8 cellular contexts compared by ENCODE assay signal in the genomic region with DNA sequence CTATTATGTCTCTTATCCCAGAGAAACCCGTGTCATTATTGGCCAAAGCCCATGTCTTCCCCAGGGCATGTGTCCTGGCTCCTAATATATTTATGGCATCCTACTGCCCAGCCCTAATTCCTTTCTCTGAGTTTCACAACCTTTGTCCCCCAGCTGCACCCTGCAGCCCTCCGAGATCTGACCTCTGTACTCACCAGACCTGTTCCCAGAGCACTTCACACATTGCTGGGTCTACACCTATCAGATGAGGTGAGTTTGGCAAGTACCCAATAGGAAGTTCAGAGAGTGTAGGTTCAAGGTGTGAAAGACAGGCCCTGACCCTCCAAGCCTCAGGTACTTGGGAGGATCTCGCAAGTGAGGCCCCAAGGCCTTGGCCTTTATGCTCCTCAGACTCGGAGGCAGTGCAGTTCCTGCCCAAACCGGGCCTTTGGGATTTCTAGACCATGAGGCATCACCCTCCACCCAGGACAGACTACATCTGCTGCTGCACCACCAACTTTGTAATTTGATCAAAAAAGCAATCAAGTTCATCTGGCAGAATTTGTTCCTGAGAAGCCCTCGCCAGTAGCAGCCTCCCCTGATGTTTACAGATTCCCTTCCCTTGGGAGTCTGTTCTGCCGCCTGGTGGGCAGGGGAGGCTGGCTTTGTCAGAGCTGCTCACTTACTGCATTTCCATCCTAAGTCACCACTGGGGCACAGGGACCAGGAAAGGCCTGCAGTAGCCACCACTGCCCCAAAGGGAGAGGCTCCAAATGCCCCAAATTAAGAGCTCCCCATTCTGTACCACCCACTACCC. TPM values are rescaled to one million over a fixed set of nuclear protein-coding genes. Genes with fewer than 3 reads are reported as not detected.
DNase-seq lines count a peak whose midpoint lies in the region; ATAC-seq, FAIRE-seq and TF ChIP-seq lines count a peak whose summit lies in the region.

No MANE protein-coding gene starts in this region.

- no peak for TF ChIP-seq CTCF in activated CD8-positive, alpha-beta T cell treated with anti-CD3 and anti-CD28 coated beads for 36 hours (IDR thresholded peaks at IDR 0.05)
- peak; percentile 18 for TF ChIP-seq CTCF in foreskin keratinocyte (conservative IDR thresholded peaks at IDR 0.05)
- TF ChIP-seq CTCF in D721Med (IDR thresholded peaks at IDR 0.05; ENCODE audit: insufficient read depth, missing control alignments): no peak

- H3K4me1 ChIP-seq in foreskin keratinocyte: peaks cover 13% of the 10 kb centered on the region

- no peaks in the 10 kb centered on the region for H3K27me3 ChIP-seq in foreskin keratinocyte

- no peak for DNase-seq in T-helper 2 cell treated with Interferon-gamma antibody and Interleukin-4, amounts not matched to agents 5 μg/mL and 100 μg/mL, for 36 hours (ENCODE audit: low spot score)
- no peak for DNase-seq in T-helper 2 cell
- no peak for DNase-seq in activated CD8-positive, alpha-beta T cell treated with anti-CD3 and anti-CD28 coated beads for 36 hours
- no peak for DNase-seq in foreskin keratinocyte
- DNase-seq in stimulated activated naive CD8-positive, alpha-beta T cell treated with anti-CD3 and anti-CD28 coated beads, Interleukin-15, amount 100 ng/mL, for 72 hours: no peak
- DNase-seq in NCI-H82 treated with DMSO at 0.1 percent for 48 hours (lab: John Stamatoyannopoulos, UW; ENCODE audit: unreplicated experiment): no peak
- DNase-seq in D721Med (ENCODE audit: insufficient read length, low spot score): no peak
- no peak for DNase-seq in dedifferentiated amniotic fluid mesenchymal stem cell (ENCODE audit: extremely low spot score)

- H3K27ac ChIP-seq in foreskin keratinocyte: no peak overlapping the region

- POLR2A ChIA-PET in activated CD8-positive, alpha-beta T cell treated with anti-CD3 and anti-CD28 coated beads for 36 hours (lab: Charles Lee): interaction anchor here (0.8 to 1.0 kb wide), 2 partner anchors 12 to 25 kb away, joined by 3 read pairs; no protein-coding TSS in a partner anchor

- peak overlapping the region; percentile 86 for H3K4me3 Mint-ChIP-seq in T-helper 2 cell treated with Interferon-gamma antibody and Interleukin-4, amounts not matched to agents 5 μg/mL and 100 μg/mL, for 36 hours
- peak overlapping the region; percentile 76 for H3K4me3 Mint-ChIP-seq in activated CD8-positive, alpha-beta T cell treated with anti-CD3 and anti-CD28 coated beads for 36 hours
- H3K4me3 Mint-ChIP-seq in stimulated activated naive CD8-positive, alpha-beta T cell treated with anti-CD3 and anti-CD28 coated beads, Interleukin-15, amount 100 ng/mL, for 72 hours: peak overlapping the region; percentile 8 to 9

- H3K36me3 Mint-ChIP-seq in T-helper 2 cell treated with Interferon-gamma antibody and Interleukin-4, amounts not matched to agents 5 μg/mL and 100 μg/mL, for 36 hours (ENCODE audit: low read depth): peaks cover 44% of the 10 kb centered on the region
- peaks cover 11% of the 10 kb centered on the region for H3K36me3 Mint-ChIP-seq in activated CD8-positive, alpha-beta T cell treated with anti-CD3 and anti-CD28 coated beads for 36 hours (ENCODE audit: low read depth)

- no peak for ATAC-seq in activated CD8-positive, alpha-beta T cell treated with anti-CD3 and anti-CD28 coated beads for 36 hours
- no peak for ATAC-seq in foreskin keratinocyte
- ATAC-seq in stimulated activated naive CD8-positive, alpha-beta T cell treated with anti-CD3 and anti-CD28 coated beads, Interleukin-15, amount 100 ng/mL, for 72 hours: no peak

- CTCF ChIA-PET in activated CD8-positive, alpha-beta T cell treated with anti-CD3 and anti-CD28 coated beads for 36 hours (lab: Charles Lee): interaction anchor here (0.7 to 1.3 kb wide), 3 partner anchors 9 to 24 kb away, joined by 3 to 5 read pairs (median 4); no protein-coding TSS in a partner anchor

- H3K9me3 Mint-ChIP-seq in T-helper 2 cell treated with Interferon-gamma antibody and Interleukin-4, amounts not matched to agents 5 μg/mL and 100 μg/mL, for 36 hours: no peaks in the 10 kb centered on the region
- no peaks in the 10 kb centered on the region for H3K9me3 Mint-ChIP-seq in activated CD8-positive, alpha-beta T cell treated with anti-CD3 and anti-CD28 coated beads for 36 hours
- no peaks in the 10 kb centered on the region for H3K9me3 Mint-ChIP-seq in stimulated activated naive CD8-positive, alpha-beta T cell treated with anti-CD3 and anti-CD28 coated beads, Interleukin-15, amount 100 ng/mL, for 72 hours

- peak overlapping the region; percentile 76 for H3K27ac Mint-ChIP-seq in T-helper 2 cell treated with Interferon-gamma antibody and Interleukin-4, amounts not matched to agents 5 μg/mL and 100 μg/mL, for 36 hours
- H3K27ac Mint-ChIP-seq in activated CD8-positive, alpha-beta T cell treated with anti-CD3 and anti-CD28 coated beads for 36 hours: peak overlapping the region; percentile 68
- no peak overlapping the region for H3K27ac Mint-ChIP-seq in stimulated activated naive CD8-positive, alpha-beta T cell treated with anti-CD3 and anti-CD28 coated beads, Interleukin-15, amount 100 ng/mL, for 72 hours

- peaks cover 66% of the 10 kb centered on the region for H3K4me1 Mint-ChIP-seq in T-helper 2 cell treated with Interferon-gamma antibody and Interleukin-4, amounts not matched to agents 5 μg/mL and 100 μg/mL, for 36 hours (ENCODE audit: low read depth)
- H3K4me1 Mint-ChIP-seq in activated CD8-positive, alpha-beta T cell treated with anti-CD3 and anti-CD28 coated beads for 36 hours (ENCODE audit: low read depth): peaks cover 67% of the 10 kb centered on the region
- H3K4me1 Mint-ChIP-seq in stimulated activated naive CD8-positive, alpha-beta T cell treated with anti-CD3 and anti-CD28 coated beads, Interleukin-15, amount 100 ng/mL, for 72 hours: peaks cover 66% of the 10 kb centered on the region

- H3K27me3 Mint-ChIP-seq in T-helper 2 cell treated with Interferon-gamma antibody and Interleukin-4, amounts not matched to agents 5 μg/mL and 100 μg/mL, for 36 hours (ENCODE audit: low read depth): no peaks in the 10 kb centered on the region
- H3K27me3 Mint-ChIP-seq in activated CD8-positive, alpha-beta T cell treated with anti-CD3 and anti-CD28 coated beads for 36 hours: no peaks in the 10 kb centered on the region
- H3K27me3 Mint-ChIP-seq in stimulated activated naive CD8-positive, alpha-beta T cell treated with anti-CD3 and anti-CD28 coated beads, Interleukin-15, amount 100 ng/mL, for 72 hours: no peaks in the 10 kb centered on the region

- FAIRE-seq in D721Med (lab: Jason Lieb, UNC): no peak

- intact Hi-C loops in activated CD8-positive, alpha-beta T cell treated with anti-CD3 and anti-CD28 coated beads for 36 hours (cut with micrococcal nuclease): no loop called here

RNA-seq across cellular contexts. Expression of a gene that starts 2.2 kb away (rescaled TPM):
- 10 to 100 TPM; 17.8 to 18.5 TPM for total RNA-seq in activated CD8-positive, alpha-beta T cell treated with anti-CD3 and anti-CD28 coated beads for 36 hours
- total RNA-seq in foreskin keratinocyte: 16.9 and 18.6 TPM in 2 replicates
- 9.7 and 10.6 TPM in 2 replicates for polyA plus RNA-seq in foreskin keratinocyte

RNA-seq across cellular contexts. Expression of a gene that starts 38.8 kb away (rescaled TPM):
- total RNA-seq in activated CD8-positive, alpha-beta T cell treated with anti-CD3 and anti-CD28 coated beads for 36 hours: under 1 TPM; 0.41 to 0.47 TPM
- 630 and 1,498 TPM in 2 replicates for total RNA-seq in foreskin keratinocyte
- 544 and 1,190 TPM in 2 replicates for polyA plus RNA-seq in foreskin keratinocyte

Comparison
In these comparisons a context has a peak if more than half of its experiments do, and no peak if none do; other contexts are left out.
1. H3K27ac Mint-ChIP-seq: peak in T-helper 2 cell treated with Interferon-gamma antibody and Interleukin-4, amounts not matched to agents 5 μg/mL and 100 μg/mL, for 36 hours (single experiment) and activated CD8-positive, alpha-beta T cell treated with anti-CD3 and anti-CD28 coated beads for 36 hours (single experiment); none in stimulated activated naive CD8-positive, alpha-beta T cell treated with anti-CD3 and anti-CD28 coated beads, Interleukin-15, amount 100 ng/mL, for 72 hours (0 of 2).
2. H3K4me3 Mint-ChIP-seq: peak in every context shown above with its lines; median percentile 86 in T-helper 2 cell treated with Interferon-gamma antibody and Interleukin-4, amounts not matched to agents 5 μg/mL and 100 μg/mL, for 36 hours; 76 in activated CD8-positive, alpha-beta T cell treated with anti-CD3 and anti-CD28 coated beads for 36 hours; 8 in stimulated activated naive CD8-positive, alpha-beta T cell treated with anti-CD3 and anti-CD28 coated beads, Interleukin-15, amount 100 ng/mL, for 72 hours.
3. RNA of a gene that starts 38.8 kb away (total RNA-seq): 630 to 1,498 TPM in foreskin keratinocyte; 0.41 to 0.47 TPM in activated CD8-positive, alpha-beta T cell treated with anti-CD3 and anti-CD28 coated beads for 36 hours; every median in the first group is over 100 times any median in the second.